In the genomic region with DNA sequence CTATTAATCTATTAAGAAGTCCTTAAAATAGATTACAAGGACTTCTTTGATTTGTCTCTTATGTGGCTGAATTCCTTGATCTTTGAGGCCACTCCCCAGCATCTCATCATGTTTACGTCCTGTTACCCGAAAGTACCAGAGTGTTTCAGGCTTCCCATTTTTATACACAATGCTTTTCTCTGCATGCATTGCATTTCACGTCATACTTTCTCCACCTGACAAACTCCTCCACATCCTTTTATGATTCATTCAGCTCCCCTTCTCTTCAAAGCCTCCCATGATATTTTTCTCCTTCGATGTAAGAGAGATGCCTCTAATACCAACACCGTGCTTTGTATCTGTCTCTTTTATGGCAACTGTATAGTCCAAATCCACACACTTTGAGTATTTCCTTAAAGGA, we compare ENCODE assay signal across 16 cellular contexts.
A peak's percentile ranks its signal among the peaks of the same experiment; 100 is the strongest.
DNase-seq lines count a peak whose midpoint lies in the region; ATAC-seq and TF ChIP-seq lines count a peak whose summit lies in the region.
"Had no signal": no experiment of that assay in that cellular context is flagged by ENCODE, and none has a peak within 500 bp of the region (broad histone marks: within the 10 kb centered on the region; RNA-seq: fewer than 3 reads in every experiment).

No MANE protein-coding gene starts in this region.

- POLR2A ChIA-PET in CD4-positive, alpha-beta T cell (lab: Charles Lee) = no interaction called here
- POLR2A ChIA-PET in CD4-positive, alpha-beta memory T cell (lab: Charles Lee; ENCODE audit: partially characterized antibody) = no interaction called here

- no peaks in the 10 kb centered on the region for H3K9me3 ChIP-seq in CD4-positive, alpha-beta T cell (ENCODE audit: control insufficient read depth, low read length)
- no peaks in the 10 kb centered on the region for H3K9me3 ChIP-seq in CD4-positive, alpha-beta memory T cell (ENCODE audit: control insufficient read depth in 1 of 2, low read length in 2 of 2)
- H3K9me3 ChIP-seq: BLaER1 treated with 17β-estradiol and CSF1 and Interleukin-3, amounts not matched to agents 10 nM and 100 nM; Caco-2 had no signal

- DNase-seq in activated naive CD8-positive, alpha-beta T cell treated with anti-CD3 and anti-CD28 coated beads, Interleukin-2, amount 50 U/mL, for 24 hours = no peak
- DNase-seq in activated naive CD8-positive, alpha-beta T cell treated with anti-CD3 and anti-CD28 coated beads for 36 hours = no peak
- DNase-seq in CD4-positive, alpha-beta T cell = no peak
- DNase-seq in NCI-H226 = peak; percentile 27
- no peak for DNase-seq in CD4-positive, alpha-beta memory T cell
- no peak for DNase-seq in stimulated activated CD4-positive, alpha-beta T cell treated with anti-CD3 and anti-CD28 coated beads, Interleukin-12 subunit alpha, Interleukin-12 subunit beta, amount 100 ng/mL, for 4 hours
- DNase-seq: 8988T; ACHN; Caco-2; Calu3; CD8-positive, alpha-beta T cell; DMS79 treated with DMSO at 0.1 percent for 48 hours; GF-D8 had no signal

- H3K27me3 Mint-ChIP-seq in activated naive CD8-positive, alpha-beta T cell treated with anti-CD3 and anti-CD28 coated beads, Interleukin-2, amount 50 U/mL, for 24 hours = peaks cover 3% of the 10 kb centered on the region
- H3K27me3 Mint-ChIP-seq in activated naive CD8-positive, alpha-beta T cell treated with anti-CD3 and anti-CD28 coated beads for 36 hours = peaks cover 2% of the 10 kb centered on the region
- H3K27me3 Mint-ChIP-seq in CD4-positive, alpha-beta T cell = no peaks in the 10 kb centered on the region
- peaks cover 1 to 4% of the 10 kb centered on the region in 2 donors for H3K27me3 Mint-ChIP-seq in CD4-positive, alpha-beta memory T cell

- no peak for TF ChIP-seq CTCF in CD4-positive, alpha-beta T cell (IDR thresholded peaks at IDR 0.05)

- intact Hi-C loops in CD4-positive, alpha-beta T cell (cut with DNase I, micrococcal nuclease) = loop anchor here in 1 of 2 experiments (10.0 kb wide), 1 partner anchor 378 kb away; the partner anchor contains the start of gene CRIM1
- intact Hi-C loops in CD4-positive, alpha-beta memory T cell (cut with micrococcal nuclease) = loop anchor here (10.0 kb wide), 2 partner anchors 268 to 688 kb away; no protein-coding TSS in a partner anchor

- CTCF ChIA-PET in CD4-positive, alpha-beta T cell (lab: Charles Lee) = interaction anchor here (1.1 kb wide), 1 partner anchor 12 kb away, joined by 4 read pairs; no protein-coding TSS in a partner anchor
- CTCF ChIA-PET in CD4-positive, alpha-beta memory T cell (lab: Charles Lee; ENCODE audit: partially characterized antibody) = no interaction called here

- peak; percentile 57 for ATAC-seq in activated naive CD8-positive, alpha-beta T cell treated with anti-CD3 and anti-CD28 coated beads, Interleukin-2, amount 50 U/mL, for 24 hours
- ATAC-seq in CD4-positive, alpha-beta T cell (ENCODE audit: poor library complexity) = peak; percentile 37
- ATAC-seq in GM19397 (IDR thresholded peaks at IDR 0.05; ENCODE audit: unreplicated experiment) = no peak
- ATAC-seq: CD8-positive, alpha-beta T cell had no signal

- H3K4me1 ChIP-seq in CD4-positive, alpha-beta memory T cell (ENCODE audit: insufficient read depth, low read length) = peaks cover 19% of the 10 kb centered on the region
- H3K4me1 ChIP-seq: Caco-2 had no signal

- H3K4me3 Mint-ChIP-seq in activated naive CD8-positive, alpha-beta T cell treated with anti-CD3 and anti-CD28 coated beads, Interleukin-2, amount 50 U/mL, for 24 hours = no peak overlapping the region
- H3K4me3 Mint-ChIP-seq in activated naive CD8-positive, alpha-beta T cell treated with anti-CD3 and anti-CD28 coated beads for 36 hours = no peak overlapping the region
- no peak overlapping the region for H3K4me3 Mint-ChIP-seq in CD4-positive, alpha-beta T cell
- no peak overlapping the region for H3K4me3 Mint-ChIP-seq in CD4-positive, alpha-beta memory T cell
- H3K4me3 Mint-ChIP-seq: CD8-positive, alpha-beta T cell had no signal

- no peaks in the 10 kb centered on the region for H3K36me3 ChIP-seq in CD4-positive, alpha-beta memory T cell (ENCODE audit: insufficient read depth, low read length)
- H3K36me3 ChIP-seq: BLaER1 treated with 17β-estradiol and CSF1 and Interleukin-3, amounts not matched to agents 10 nM and 100 nM had no signal

- no peak overlapping the region for H3K4me3 ChIP-seq in CD4-positive, alpha-beta memory T cell (ENCODE audit: low read length in 2 of 2)
- H3K4me3 ChIP-seq: BLaER1 treated with 17β-estradiol and CSF1 and Interleukin-3, amounts not matched to agents 10 nM and 100 nM had no signal

- no peak overlapping the region for H3K27ac ChIP-seq in CD4-positive, alpha-beta T cell (ENCODE audit: low read depth, low read length)
- no peak overlapping the region for H3K27ac ChIP-seq in CD4-positive, alpha-beta memory T cell (ENCODE audit: low read depth, low read length)
- H3K27ac ChIP-seq: BLaER1 treated with 17β-estradiol and CSF1 and Interleukin-3, amounts not matched to agents 10 nM and 100 nM; C4-2B had no signal

- H3K4me1 Mint-ChIP-seq in activated naive CD8-positive, alpha-beta T cell treated with anti-CD3 and anti-CD28 coated beads, Interleukin-2, amount 50 U/mL, for 24 hours = peaks cover 8% of the 10 kb centered on the region
- H3K4me1 Mint-ChIP-seq in activated naive CD8-positive, alpha-beta T cell treated with anti-CD3 and anti-CD28 coated beads for 36 hours = peaks cover 2% of the 10 kb centered on the region
- peaks cover 4% of the 10 kb centered on the region for H3K4me1 Mint-ChIP-seq in CD4-positive, alpha-beta T cell (ENCODE audit: low read depth)
- peaks cover 3 to 7% (median 4%) of the 10 kb centered on the region in 4 donors for H3K4me1 Mint-ChIP-seq in CD4-positive, alpha-beta memory T cell

- peaks cover 6% of the 10 kb centered on the region for H3K27me3 ChIP-seq in CD4-positive, alpha-beta T cell (ENCODE audit: control insufficient read depth, insufficient read depth, low read length)
- H3K27me3 ChIP-seq in CD4-positive, alpha-beta memory T cell (ENCODE audit: insufficient read depth, low read length) = no peaks in the 10 kb centered on the region
- H3K27me3 ChIP-seq: BLaER1 treated with 17β-estradiol and CSF1 and Interleukin-3, amounts not matched to agents 10 nM and 100 nM had no signal

- H3K27ac Mint-ChIP-seq in activated naive CD8-positive, alpha-beta T cell treated with anti-CD3 and anti-CD28 coated beads, Interleukin-2, amount 50 U/mL, for 24 hours = no peak overlapping the region
- H3K27ac Mint-ChIP-seq in activated naive CD8-positive, alpha-beta T cell treated with anti-CD3 and anti-CD28 coated beads for 36 hours = no peak overlapping the region
- no peak overlapping the region for H3K27ac Mint-ChIP-seq in CD4-positive, alpha-beta T cell
- no peak overlapping the region for H3K27ac Mint-ChIP-seq in CD4-positive, alpha-beta memory T cell
- H3K27ac Mint-ChIP-seq: CD8-positive, alpha-beta T cell had no signal

- no peaks in the 10 kb centered on the region for H3K9me3 Mint-ChIP-seq in activated naive CD8-positive, alpha-beta T cell treated with anti-CD3 and anti-CD28 coated beads, Interleukin-2, amount 50 U/mL, for 24 hours
- no peaks in the 10 kb centered on the region for H3K9me3 Mint-ChIP-seq in activated naive CD8-positive, alpha-beta T cell treated with anti-CD3 and anti-CD28 coated beads for 36 hours
- H3K9me3 Mint-ChIP-seq in CD4-positive, alpha-beta T cell = no peaks in the 10 kb centered on the region
- H3K9me3 Mint-ChIP-seq in CD4-positive, alpha-beta memory T cell = no peaks in the 10 kb centered on the region
- H3K9me3 Mint-ChIP-seq: CD8-positive, alpha-beta T cell had no signal

- no peaks in the 10 kb centered on the region for H3K36me3 Mint-ChIP-seq in activated naive CD8-positive, alpha-beta T cell treated with anti-CD3 and anti-CD28 coated beads, Interleukin-2, amount 50 U/mL, for 24 hours (ENCODE audit: low read depth)
- no peaks in the 10 kb centered on the region for H3K36me3 Mint-ChIP-seq in activated naive CD8-positive, alpha-beta T cell treated with anti-CD3 and anti-CD28 coated beads for 36 hours
- H3K36me3 Mint-ChIP-seq in CD4-positive, alpha-beta T cell (ENCODE audit: low read depth) = no peaks in the 10 kb centered on the region
- H3K36me3 Mint-ChIP-seq in CD4-positive, alpha-beta memory T cell = no peaks in the 10 kb centered on the region
- H3K36me3 Mint-ChIP-seq: CD8-positive, alpha-beta T cell had no signal
